2 cellular contexts compared by ENCODE assay signal in the genomic region with DNA sequence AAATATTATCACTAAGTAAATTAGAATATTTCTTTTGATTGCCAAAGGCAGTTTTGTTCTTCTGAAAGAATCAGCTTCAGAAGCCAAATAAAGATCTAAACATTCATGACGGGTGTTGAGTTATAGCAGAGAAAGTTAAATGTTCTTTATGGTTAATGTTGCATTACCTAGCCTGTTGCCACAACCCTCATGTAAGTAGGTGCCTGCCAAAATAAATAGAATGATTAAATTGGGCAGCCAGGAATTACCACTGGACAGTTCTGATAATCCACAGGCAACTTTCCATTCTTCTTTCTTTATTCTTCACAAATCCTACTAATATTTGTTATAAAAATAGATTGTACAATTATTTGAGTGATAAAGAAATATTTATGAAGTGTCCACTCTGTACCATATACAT.
TF ChIP-seq lines count a peak whose summit lies in the region.

No MANE protein-coding gene starts in this region.

TF ChIP-seq in SK-N-SH, 30 proteins besides CTCF, POLR2A, EP300 and RAD21 (continued from another document):
- TF ChIP-seq, protein P1, sequence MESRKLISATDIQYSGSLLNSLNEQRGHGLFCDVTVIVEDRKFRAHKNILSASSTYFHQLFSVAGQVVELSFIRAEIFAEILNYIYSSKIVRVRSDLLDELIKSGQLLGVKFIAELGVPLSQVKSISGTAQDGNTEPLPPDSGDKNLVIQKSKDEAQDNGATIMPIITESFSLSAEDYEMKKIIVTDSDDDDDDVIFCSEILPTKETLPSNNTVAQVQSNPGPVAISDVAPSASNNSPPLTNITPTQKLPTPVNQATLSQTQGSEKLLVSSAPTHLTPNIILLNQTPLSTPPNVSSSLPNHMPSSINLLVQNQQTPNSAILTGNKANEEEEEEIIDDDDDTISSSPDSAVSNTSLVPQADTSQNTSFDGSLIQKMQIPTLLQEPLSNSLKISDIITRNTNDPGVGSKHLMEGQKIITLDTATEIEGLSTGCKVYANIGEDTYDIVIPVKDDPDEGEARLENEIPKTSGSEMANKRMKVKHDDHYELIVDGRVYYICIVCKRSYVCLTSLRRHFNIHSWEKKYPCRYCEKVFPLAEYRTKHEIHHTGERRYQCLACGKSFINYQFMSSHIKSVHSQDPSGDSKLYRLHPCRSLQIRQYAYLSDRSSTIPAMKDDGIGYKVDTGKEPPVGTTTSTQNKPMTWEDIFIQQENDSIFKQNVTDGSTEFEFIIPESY (IDR thresholded peaks at IDR 0.05; ENCODE audit: borderline replicate concordance, low read depth) = no peak
- TF ChIP-seq MXI1 (IDR thresholded peaks at IDR 0.05; ENCODE audit: low read depth, low read length) = no peak

TF ChIP-seq in SK-N-SH treated with all-trans-retinoic acid at 6 μM for 48 hours, 23 proteins besides CTCF, POLR2A, EP300 and RAD21 (continued from another document):
- TF ChIP-seq, protein P2, sequence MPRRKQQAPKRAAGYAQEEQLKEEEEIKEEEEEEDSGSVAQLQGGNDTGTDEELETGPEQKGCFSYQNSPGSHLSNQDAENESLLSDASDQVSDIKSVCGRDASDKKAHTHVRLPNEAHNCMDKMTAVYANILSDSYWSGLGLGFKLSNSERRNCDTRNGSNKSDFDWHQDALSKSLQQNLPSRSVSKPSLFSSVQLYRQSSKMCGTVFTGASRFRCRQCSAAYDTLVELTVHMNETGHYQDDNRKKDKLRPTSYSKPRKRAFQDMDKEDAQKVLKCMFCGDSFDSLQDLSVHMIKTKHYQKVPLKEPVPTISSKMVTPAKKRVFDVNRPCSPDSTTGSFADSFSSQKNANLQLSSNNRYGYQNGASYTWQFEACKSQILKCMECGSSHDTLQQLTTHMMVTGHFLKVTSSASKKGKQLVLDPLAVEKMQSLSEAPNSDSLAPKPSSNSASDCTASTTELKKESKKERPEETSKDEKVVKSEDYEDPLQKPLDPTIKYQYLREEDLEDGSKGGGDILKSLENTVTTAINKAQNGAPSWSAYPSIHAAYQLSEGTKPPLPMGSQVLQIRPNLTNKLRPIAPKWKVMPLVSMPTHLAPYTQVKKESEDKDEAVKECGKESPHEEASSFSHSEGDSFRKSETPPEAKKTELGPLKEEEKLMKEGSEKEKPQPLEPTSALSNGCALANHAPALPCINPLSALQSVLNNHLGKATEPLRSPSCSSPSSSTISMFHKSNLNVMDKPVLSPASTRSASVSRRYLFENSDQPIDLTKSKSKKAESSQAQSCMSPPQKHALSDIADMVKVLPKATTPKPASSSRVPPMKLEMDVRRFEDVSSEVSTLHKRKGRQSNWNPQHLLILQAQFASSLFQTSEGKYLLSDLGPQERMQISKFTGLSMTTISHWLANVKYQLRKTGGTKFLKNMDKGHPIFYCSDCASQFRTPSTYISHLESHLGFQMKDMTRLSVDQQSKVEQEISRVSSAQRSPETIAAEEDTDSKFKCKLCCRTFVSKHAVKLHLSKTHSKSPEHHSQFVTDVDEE (CRISPR knock-in tag; IDR thresholded peaks at IDR 0.05) = no peak
- no peak for TF ChIP-seq ISL1 (CRISPR knock-in tag; IDR thresholded peaks at IDR 0.05)
- TF ChIP-seq ARNTL (CRISPR knock-in tag; IDR thresholded peaks at IDR 0.05; ENCODE audit: borderline replicate concordance, low read depth) = no peak
- TF ChIP-seq ZC3H10 (CRISPR knock-in tag; IDR thresholded peaks at IDR 0.05) = no peak
- TF ChIP-seq CSRNP3 (CRISPR knock-in tag; IDR thresholded peaks at IDR 0.05) = no peak
- no peak for TF ChIP-seq ZFP30 (CRISPR knock-in tag; IDR thresholded peaks at IDR 0.05)
- TF ChIP-seq, protein P3, sequence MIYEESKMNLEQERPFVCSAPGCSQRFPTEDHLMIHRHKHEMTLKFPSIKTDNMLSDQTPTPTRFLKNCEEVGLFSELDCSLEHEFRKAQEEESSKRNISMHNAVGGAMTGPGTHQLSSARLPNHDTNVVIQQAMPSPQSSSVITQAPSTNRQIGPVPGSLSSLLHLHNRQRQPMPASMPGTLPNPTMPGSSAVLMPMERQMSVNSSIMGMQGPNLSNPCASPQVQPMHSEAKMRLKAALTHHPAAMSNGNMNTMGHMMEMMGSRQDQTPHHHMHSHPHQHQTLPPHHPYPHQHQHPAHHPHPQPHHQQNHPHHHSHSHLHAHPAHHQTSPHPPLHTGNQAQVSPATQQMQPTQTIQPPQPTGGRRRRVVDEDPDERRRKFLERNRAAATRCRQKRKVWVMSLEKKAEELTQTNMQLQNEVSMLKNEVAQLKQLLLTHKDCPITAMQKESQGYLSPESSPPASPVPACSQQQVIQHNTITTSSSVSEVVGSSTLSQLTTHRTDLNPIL (CRISPR knock-in tag; IDR thresholded peaks at IDR 0.05; ENCODE audit: low read depth) = no peak
